ENCODE assay signal across 1 cellular context in the genomic region with DNA sequence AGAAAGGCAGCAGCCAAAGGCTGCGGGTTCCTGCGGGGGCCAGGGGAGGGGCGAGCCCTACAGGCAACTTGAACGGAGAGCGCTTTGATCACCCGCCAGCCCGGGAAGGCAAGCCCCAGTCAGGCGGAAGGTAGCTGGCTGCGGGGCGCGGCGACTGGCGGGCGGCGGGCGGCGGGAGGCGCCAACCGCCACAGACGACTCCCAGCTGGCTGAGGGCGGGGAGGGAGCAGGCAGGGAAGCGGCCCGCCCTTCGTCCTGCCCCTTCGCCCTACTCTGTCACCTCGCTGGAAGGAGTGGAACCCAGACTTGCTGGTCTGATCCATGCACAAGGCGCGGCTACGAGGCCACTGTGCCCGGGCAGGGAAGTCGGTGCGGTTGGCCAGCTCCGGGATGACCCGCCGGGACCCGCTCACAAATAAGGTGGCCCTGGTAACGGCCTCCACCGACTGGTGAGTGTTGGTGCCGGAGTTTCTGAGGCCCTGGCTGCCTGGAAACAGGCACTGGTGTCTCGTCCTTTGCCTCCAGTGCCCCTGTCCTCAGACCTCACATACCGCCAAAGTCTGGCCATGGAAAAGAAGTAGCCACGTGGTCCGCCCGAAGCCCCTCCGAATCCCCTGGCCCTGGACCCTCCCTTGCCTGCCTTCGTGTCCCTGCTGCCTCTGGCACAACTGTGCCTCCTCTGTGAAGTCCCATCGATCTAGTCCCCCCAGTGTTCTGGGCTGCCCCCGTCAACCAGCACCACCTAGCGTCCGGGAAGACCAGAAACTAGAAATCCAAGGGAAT.
TF ChIP-seq lines count a peak whose summit lies in the region.
"Not testable (repeated sequence)": the region's sequence is repeated elsewhere in the genome, so short reads cannot be mapped to it uniquely, and the experiment has no call there.

No MANE protein-coding gene starts in this region.

TF ChIP-seq in HepG2, 621 proteins besides CTCF, POLR2A, EP300 and RAD21 (continued from another document and continues in another):
- TF ChIP-seq, protein P1, sequence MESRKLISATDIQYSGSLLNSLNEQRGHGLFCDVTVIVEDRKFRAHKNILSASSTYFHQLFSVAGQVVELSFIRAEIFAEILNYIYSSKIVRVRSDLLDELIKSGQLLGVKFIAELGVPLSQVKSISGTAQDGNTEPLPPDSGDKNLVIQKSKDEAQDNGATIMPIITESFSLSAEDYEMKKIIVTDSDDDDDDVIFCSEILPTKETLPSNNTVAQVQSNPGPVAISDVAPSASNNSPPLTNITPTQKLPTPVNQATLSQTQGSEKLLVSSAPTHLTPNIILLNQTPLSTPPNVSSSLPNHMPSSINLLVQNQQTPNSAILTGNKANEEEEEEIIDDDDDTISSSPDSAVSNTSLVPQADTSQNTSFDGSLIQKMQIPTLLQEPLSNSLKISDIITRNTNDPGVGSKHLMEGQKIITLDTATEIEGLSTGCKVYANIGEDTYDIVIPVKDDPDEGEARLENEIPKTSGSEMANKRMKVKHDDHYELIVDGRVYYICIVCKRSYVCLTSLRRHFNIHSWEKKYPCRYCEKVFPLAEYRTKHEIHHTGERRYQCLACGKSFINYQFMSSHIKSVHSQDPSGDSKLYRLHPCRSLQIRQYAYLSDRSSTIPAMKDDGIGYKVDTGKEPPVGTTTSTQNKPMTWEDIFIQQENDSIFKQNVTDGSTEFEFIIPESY (CRISPR knock-in tag; IDR thresholded peaks at IDR 0.05): peak; percentile 79
- TF ChIP-seq ZNF564 (CRISPR knock-in tag; IDR thresholded peaks at IDR 0.05) (peak; percentile 65), ZFP91 (CRISPR knock-in tag; IDR thresholded peaks at IDR 0.05; ENCODE audit: borderline replicate concordance) (peak; percentile 87), CREB3 (CRISPR knock-in tag; IDR thresholded peaks at IDR 0.05) (peak; percentile 73; the same call in 1 of the 2 replicates), MAZ (IDR thresholded peaks at IDR 0.05; ENCODE audit: borderline replicate concordance, low read depth, low read length) (peak; percentile 81; the same call in 1 of the 2 replicates), MAZ (CRISPR knock-in tag; IDR thresholded peaks at IDR 0.05; ENCODE audit: low read depth) (peak; percentile 86), ZFY (CRISPR knock-in tag; IDR thresholded peaks at IDR 0.05) (peak; percentile 73), IRF9 (CRISPR knock-in tag; IDR thresholded peaks at IDR 0.05; ENCODE audit: borderline replicate concordance) (peak; percentile 79; the same call in 1 of the 2 replicates), CEBPG (CRISPR knock-in tag; IDR thresholded peaks at IDR 0.05) (peak; percentile 69), PHF5A (CRISPR knock-in tag; IDR thresholded peaks at IDR 0.05; ENCODE audit: low read depth, unreplicated experiment) (peak; percentile 44), ZBTB7A (CRISPR knock-in tag; IDR thresholded peaks at IDR 0.05) (peak; percentile 94), TEAD3 (CRISPR knock-in tag; optimal IDR thresholded peaks at IDR 0.05; ENCODE audit: borderline replicate concordance) (peak; percentile 77), ZNF883 (CRISPR knock-in tag; IDR thresholded peaks at IDR 0.05; ENCODE audit: not compliant biosample characterization) (peak; percentile 80), ZNF557 (CRISPR knock-in tag; IDR thresholded peaks at IDR 0.05) (peak; percentile 82; the same call in 1 of the 2 replicates), ZNF101 (CRISPR knock-in tag; IDR thresholded peaks at IDR 0.05; ENCODE audit: borderline replicate concordance, low read depth) (peak; percentile 64; the same call in 1 of the 2 replicates), LCORL (CRISPR knock-in tag; IDR thresholded peaks at IDR 0.05) (peak; percentile 89), KAT8 (CRISPR knock-in tag; IDR thresholded peaks at IDR 0.05) (peak; percentile 78; the same call in 1 of the 2 replicates), BCL3 (CRISPR knock-in tag; IDR thresholded peaks at IDR 0.05) (peak; percentile 80; the same call in 1 of the 2 replicates), ZNF737 (CRISPR knock-in tag; IDR thresholded peaks at IDR 0.05; ENCODE audit: borderline replicate concordance) (peak; percentile 63), HMGXB4 (CRISPR knock-in tag; IDR thresholded peaks at IDR 0.05; ENCODE audit: borderline replicate concordance in 1 of 2, low read depth in 1 of 2) (peak; percentile 93 to 95), ZNF230 (CRISPR knock-in tag; IDR thresholded peaks at IDR 0.05) (0 out of 2 replicates have a peak, but pooled peaks have one; percentile 82), NFYC (CRISPR knock-in tag; IDR thresholded peaks at IDR 0.05) (peak; percentile 51), ZNF572 (CRISPR knock-in tag; IDR thresholded peaks at IDR 0.05) (0 out of 2 replicates have a peak, but pooled peaks have one; percentile 82), WIZ (CRISPR knock-in tag; IDR thresholded peaks at IDR 0.05) (peak; percentile 17; the same call in 1 of the 2 replicates), ZNF839 (CRISPR knock-in tag; IDR thresholded peaks at IDR 0.05; ENCODE audit: borderline replicate concordance) (0 out of 2 replicates have a peak, but pooled peaks have one; percentile 88), CAMTA2 (CRISPR knock-in tag; IDR thresholded peaks at IDR 0.05; ENCODE audit: borderline replicate concordance) (0 out of 2 replicates have a peak, but pooled peaks have one; percentile 56), RBM22 (optimal IDR thresholded peaks at IDR 0.05; ENCODE audit: low read length) (peak; percentile 69), TSC22D2 (CRISPR knock-in tag; IDR thresholded peaks at IDR 0.05; ENCODE audit: borderline replicate concordance) (peak; percentile 79; the same call in 1 of the 2 replicates)
- TF ChIP-seq, protein P2, sequence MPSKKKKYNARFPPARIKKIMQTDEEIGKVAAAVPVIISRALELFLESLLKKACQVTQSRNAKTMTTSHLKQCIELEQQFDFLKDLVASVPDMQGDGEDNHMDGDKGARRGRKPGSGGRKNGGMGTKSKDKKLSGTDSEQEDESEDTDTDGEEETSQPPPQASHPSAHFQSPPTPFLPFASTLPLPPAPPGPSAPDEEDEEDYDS (CRISPR knock-in tag; IDR thresholded peaks at IDR 0.05): 0 out of 2 replicates have a peak, but pooled peaks have one; percentile 41
- TF ChIP-seq, protein P3, sequence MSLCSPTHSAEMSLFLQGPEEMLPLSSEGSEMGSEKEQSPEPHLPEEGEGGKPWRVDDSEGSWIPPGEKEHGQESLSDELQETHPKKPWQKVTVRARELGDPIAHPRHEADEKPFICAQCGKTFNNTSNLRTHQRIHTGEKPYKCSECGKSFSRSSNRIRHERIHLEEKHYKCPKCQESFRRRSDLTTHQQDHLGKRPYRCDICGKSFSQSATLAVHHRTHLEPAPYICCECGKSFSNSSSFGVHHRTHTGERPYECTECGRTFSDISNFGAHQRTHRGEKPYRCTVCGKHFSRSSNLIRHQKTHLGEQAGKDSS (CRISPR knock-in tag; IDR thresholded peaks at IDR 0.05; ENCODE audit: borderline replicate concordance, low read depth): peak; percentile 81; the same call in 1 of the 2 replicates
- TF ChIP-seq, protein P4, sequence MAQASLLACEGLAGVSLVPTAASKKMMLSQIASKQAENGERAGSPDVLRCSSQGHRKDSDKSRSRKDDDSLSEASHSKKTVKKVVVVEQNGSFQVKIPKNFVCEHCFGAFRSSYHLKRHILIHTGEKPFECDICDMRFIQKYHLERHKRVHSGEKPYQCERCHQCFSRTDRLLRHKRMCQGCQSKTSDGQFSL (CRISPR knock-in tag; IDR thresholded peaks at IDR 0.05): peak; percentile 87
- TF ChIP-seq, protein P5, sequence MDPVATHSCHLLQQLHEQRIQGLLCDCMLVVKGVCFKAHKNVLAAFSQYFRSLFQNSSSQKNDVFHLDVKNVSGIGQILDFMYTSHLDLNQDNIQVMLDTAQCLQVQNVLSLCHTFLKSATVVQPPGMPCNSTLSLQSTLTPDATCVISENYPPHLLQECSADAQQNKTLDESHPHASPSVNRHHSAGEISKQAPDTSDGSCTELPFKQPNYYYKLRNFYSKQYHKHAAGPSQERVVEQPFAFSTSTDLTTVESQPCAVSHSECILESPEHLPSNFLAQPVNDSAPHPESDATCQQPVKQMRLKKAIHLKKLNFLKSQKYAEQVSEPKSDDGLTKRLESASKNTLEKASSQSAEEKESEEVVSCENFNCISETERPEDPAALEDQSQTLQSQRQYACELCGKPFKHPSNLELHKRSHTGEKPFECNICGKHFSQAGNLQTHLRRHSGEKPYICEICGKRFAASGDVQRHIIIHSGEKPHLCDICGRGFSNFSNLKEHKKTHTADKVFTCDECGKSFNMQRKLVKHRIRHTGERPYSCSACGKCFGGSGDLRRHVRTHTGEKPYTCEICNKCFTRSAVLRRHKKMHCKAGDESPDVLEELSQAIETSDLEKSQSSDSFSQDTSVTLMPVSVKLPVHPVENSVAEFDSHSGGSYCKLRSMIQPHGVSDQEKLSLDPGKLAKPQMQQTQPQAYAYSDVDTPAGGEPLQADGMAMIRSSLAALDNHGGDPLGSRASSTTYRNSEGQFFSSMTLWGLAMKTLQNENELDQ (CRISPR knock-in tag; IDR thresholded peaks at IDR 0.05; ENCODE audit: borderline replicate concordance): peak; percentile 69; the same call in 1 of the 2 replicates
- not testable (repeated sequence) for TF ChIP-seq LCORL (IDR thresholded peaks at IDR 0.05)
- TF ChIP-seq, protein P6, sequence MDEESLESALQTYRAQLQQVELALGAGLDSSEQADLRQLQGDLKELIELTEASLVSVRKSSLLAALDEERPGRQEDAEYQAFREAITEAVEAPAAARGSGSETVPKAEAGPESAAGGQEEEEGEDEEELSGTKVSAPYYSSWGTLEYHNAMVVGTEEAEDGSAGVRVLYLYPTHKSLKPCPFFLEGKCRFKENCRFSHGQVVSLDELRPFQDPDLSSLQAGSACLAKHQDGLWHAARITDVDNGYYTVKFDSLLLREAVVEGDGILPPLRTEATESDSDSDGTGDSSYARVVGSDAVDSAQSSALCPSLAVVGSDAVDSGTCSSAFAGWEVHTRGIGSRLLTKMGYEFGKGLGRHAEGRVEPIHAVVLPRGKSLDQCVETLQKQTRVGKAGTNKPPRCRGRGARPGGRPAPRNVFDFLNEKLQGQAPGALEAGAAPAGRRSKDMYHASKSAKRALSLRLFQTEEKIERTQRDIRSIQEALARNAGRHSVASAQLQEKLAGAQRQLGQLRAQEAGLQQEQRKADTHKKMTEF (CRISPR knock-in tag; IDR thresholded peaks at IDR 0.05): peak; percentile 88
- TF ChIP-seq, protein P7, sequence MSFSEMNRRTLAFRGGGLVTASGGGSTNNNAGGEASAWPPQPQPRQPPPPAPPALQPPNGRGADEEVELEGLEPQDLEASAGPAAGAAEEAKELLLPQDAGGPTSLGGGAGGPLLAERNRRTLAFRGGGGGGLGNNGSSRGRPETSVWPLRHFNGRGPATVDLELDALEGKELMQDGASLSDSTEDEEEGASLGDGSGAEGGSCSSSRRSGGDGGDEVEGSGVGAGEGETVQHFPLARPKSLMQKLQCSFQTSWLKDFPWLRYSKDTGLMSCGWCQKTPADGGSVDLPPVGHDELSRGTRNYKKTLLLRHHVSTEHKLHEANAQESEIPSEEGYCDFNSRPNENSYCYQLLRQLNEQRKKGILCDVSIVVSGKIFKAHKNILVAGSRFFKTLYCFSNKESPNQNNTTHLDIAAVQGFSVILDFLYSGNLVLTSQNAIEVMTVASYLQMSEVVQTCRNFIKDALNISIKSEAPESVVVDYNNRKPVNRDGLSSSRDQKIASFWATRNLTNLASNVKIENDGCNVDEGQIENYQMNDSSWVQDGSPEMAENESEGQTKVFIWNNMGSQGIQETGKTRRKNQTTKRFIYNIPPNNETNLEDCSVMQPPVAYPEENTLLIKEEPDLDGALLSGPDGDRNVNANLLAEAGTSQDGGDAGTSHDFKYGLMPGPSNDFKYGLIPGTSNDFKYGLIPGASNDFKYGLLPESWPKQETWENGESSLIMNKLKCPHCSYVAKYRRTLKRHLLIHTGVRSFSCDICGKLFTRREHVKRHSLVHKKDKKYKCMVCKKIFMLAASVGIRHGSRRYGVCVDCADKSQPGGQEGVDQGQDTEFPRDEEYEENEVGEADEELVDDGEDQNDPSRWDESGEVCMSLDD (CRISPR knock-in tag; IDR thresholded peaks at IDR 0.05; ENCODE audit: borderline replicate concordance): peak; percentile 65; the same call in 1 of the 2 replicates
